24 cellular contexts compared by ENCODE assay signal in genomic region chr20:53354314-53354713, GRCh38.
"Had no signal": no experiment of that assay in that cellular context is flagged by ENCODE, and none has a peak within 500 bp of the region (broad histone marks: within the 10 kb centered on the region; RNA-seq: fewer than 3 reads in every experiment).

No MANE protein-coding gene starts in this region.

- H3K4me3 ChIP-seq: left ventricle myocardium inferior, lung, neural progenitor cell, right atrium auricular region, right lobe of liver, smooth muscle cell, stomach, testis, thyroid gland, transverse colon, upper lobe of right lung had no signal

- ATAC-seq: natural killer cell; right lobe of liver; stimulated activated memory B cell treated with anti-CD40 and anti-IgM and Interleukin-4, amounts not matched to agents 10 μg/mL and 1 μg/mL and 100 μg/mL, for 72 hours; stimulated activated naive CD8-positive, alpha-beta T cell treated with anti-CD3 and anti-CD28 coated beads, Interleukin-15, Interleukin-2, amounts not matched to agents 100 U/mL and 50 U/mL, for 24 hours; upper lobe of right lung had no signal

- H2AFZ ChIP-seq: neural progenitor cell had no signal

- DNase-seq: islet precursor cell; left ventricle myocardium inferior; mesendoderm; naive B cell; natural killer cell; nephron progenitor cell; occipital lobe; right lobe of liver; stimulated activated CD4-positive, alpha-beta T cell treated with anti-CD3 and anti-CD28 coated beads, Interleukin-1b, Interleukin-23, amount 100 ng/mL, for 48 hours; stimulated activated CD4-positive, alpha-beta T cell treated with anti-CD3 and anti-CD28 coated beads, Interleukin-2, amount 100 ng/mL, for 48 hours; stimulated activated CD4-positive, alpha-beta T cell treated with anti-CD3 and anti-CD28 coated beads, Interleukin-4, amount 100 ng/mL, for 4 hours; stimulated activated CD8-positive, alpha-beta memory T cell treated with anti-CD3 and anti-CD28 coated beads, Interleukin-4, amount 100 ng/mL, for 48 hours; stimulated activated naive CD8-positive, alpha-beta T cell treated with anti-CD3 and anti-CD28 coated beads, Interleukin-15, Interleukin-2, amounts not matched to agents 100 U/mL and 50 U/mL, for 24 hours; stomach; testis; thyroid gland; transverse colon; upper lobe of right lung had no signal

- H3K27me3 ChIP-seq: neural progenitor cell, neutrophil, right atrium auricular region, right lobe of liver, stomach, testis, thyroid gland, transverse colon, upper lobe of right lung had no signal

- H3K4me2 ChIP-seq: neural progenitor cell, smooth muscle cell had no signal

- H3K4me1 ChIP-seq: left ventricle myocardium inferior, right atrium auricular region, right lobe of liver, stomach, testis, thyroid gland, transverse colon, upper lobe of right lung had no signal

- H3K36me3 ChIP-seq: neural progenitor cell, neutrophil, right atrium auricular region, right lobe of liver, stomach, thyroid gland, transverse colon, upper lobe of right lung had no signal

- H3K9me3 ChIP-seq: right lobe of liver, testis, thyroid gland, transverse colon had no signal

- H3K27ac ChIP-seq: left ventricle myocardium inferior, neural progenitor cell, neutrophil, right atrium auricular region, right lobe of liver, stomach, testis, thyroid gland, transverse colon, upper lobe of right lung had no signal

- H3K9ac ChIP-seq: neural progenitor cell had no signal
